In the genomic region with DNA sequence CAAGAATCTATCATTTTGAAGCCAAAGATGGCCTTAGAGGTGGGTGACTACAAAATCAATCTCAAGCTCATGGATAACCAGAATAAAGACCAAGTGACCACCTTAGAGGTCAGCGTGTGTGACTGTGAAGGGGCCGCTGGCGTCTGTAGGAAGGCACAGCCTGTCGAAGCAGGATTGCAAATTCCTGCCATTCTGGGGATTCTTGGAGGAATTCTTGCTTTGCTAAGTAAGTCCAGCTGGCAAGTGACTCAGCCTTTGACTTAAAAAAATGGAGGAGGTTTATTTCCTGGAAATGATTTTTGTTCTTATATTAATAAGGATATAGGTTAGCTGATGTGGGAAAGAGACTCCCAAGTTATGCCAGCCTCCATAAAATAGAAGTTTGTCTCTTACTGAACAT, we compare ENCODE assay signal across 1 cellular context.
TF ChIP-seq lines count a peak whose summit lies in the region.

No MANE protein-coding gene starts in this region.

TF ChIP-seq in SK-N-SH, 30 proteins besides CTCF, POLR2A, EP300 and RAD21 (continued from another document):
- TF ChIP-seq, protein P1, sequence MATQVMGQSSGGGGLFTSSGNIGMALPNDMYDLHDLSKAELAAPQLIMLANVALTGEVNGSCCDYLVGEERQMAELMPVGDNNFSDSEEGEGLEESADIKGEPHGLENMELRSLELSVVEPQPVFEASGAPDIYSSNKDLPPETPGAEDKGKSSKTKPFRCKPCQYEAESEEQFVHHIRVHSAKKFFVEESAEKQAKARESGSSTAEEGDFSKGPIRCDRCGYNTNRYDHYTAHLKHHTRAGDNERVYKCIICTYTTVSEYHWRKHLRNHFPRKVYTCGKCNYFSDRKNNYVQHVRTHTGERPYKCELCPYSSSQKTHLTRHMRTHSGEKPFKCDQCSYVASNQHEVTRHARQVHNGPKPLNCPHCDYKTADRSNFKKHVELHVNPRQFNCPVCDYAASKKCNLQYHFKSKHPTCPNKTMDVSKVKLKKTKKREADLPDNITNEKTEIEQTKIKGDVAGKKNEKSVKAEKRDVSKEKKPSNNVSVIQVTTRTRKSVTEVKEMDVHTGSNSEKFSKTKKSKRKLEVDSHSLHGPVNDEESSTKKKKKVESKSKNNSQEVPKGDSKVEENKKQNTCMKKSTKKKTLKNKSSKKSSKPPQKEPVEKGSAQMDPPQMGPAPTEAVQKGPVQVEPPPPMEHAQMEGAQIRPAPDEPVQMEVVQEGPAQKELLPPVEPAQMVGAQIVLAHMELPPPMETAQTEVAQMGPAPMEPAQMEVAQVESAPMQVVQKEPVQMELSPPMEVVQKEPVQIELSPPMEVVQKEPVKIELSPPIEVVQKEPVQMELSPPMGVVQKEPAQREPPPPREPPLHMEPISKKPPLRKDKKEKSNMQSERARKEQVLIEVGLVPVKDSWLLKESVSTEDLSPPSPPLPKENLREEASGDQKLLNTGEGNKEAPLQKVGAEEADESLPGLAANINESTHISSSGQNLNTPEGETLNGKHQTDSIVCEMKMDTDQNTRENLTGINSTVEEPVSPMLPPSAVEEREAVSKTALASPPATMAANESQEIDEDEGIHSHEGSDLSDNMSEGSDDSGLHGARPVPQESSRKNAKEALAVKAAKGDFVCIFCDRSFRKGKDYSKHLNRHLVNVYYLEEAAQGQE (IDR thresholded peaks at IDR 0.05; ENCODE audit: low read depth, low read length), result no peak
- TF ChIP-seq TAF1 (IDR thresholded peaks at IDR 0.05; ENCODE audit: borderline replicate concordance, low read depth, low read length) (peak; percentile 27; the same call in 1 of the 2 replicates), FOSL2 (IDR thresholded peaks at IDR 0.05; ENCODE audit: borderline replicate concordance, low read depth) (peak; percentile 65), ELF1 (IDR thresholded peaks at IDR 0.05) (no peak), FOXJ3 (CRISPR knock-in tag; IDR thresholded peaks at IDR 0.05) (no peak), TEAD4 (IDR thresholded peaks at IDR 0.05; ENCODE audit: borderline replicate concordance, insufficient read depth) (peak; percentile 85), RFX5 (IDR thresholded peaks at IDR 0.05; ENCODE audit: low read length) (no peak), NRF1 (IDR thresholded peaks at IDR 0.05; ENCODE audit: low read depth, low read length) (no peak), RCOR1 (IDR thresholded peaks at IDR 0.05; ENCODE audit: low read length) (no peak), GABPA (IDR thresholded peaks at IDR 0.05; ENCODE audit: low read depth) (no peak)
- TF ChIP-seq, protein P2, sequence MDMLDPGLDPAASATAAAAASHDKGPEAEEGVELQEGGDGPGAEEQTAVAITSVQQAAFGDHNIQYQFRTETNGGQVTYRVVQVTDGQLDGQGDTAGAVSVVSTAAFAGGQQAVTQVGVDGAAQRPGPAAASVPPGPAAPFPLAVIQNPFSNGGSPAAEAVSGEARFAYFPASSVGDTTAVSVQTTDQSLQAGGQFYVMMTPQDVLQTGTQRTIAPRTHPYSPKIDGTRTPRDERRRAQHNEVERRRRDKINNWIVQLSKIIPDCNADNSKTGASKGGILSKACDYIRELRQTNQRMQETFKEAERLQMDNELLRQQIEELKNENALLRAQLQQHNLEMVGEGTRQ (IDR thresholded peaks at IDR 0.05; ENCODE audit: borderline replicate concordance, low read depth, low read length), result no peak
